In the genomic region with DNA sequence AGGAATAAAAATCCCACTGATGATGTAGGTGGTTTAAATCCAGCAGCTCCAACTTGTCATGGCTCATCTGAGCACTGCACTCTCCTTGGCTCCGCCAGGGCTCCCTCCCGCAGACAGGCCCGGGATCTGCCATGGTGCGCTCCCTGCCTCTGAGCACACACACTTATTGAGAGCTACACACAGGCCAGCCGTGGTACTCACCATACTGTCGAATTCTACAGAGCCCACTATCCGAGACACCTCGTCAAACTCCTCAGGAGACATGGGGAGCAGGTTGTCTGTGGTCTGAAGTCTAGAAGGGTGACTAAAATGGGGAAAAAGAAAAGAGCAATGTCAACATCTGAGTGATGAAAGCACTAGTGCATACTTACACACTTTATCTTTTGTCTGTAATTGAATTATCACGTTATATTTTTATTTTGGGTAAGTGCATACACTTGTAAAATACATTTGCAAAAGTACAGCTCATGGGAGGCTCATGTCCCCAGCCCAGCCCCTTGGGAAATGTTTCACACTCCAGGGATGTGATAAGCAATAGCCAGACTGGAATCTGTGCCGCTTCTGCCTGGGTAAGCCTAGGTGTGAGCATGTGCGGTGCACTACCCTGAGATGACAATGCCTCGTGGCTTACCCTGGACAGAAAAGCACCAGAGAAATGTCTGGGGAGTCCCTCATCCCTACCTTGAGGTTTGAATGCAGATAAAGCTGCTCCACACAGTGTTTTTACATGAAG, we compare ENCODE assay signal across 13 cellular contexts. TPM values are rescaled to one million over a fixed set of nuclear protein-coding genes. Genes with fewer than 3 reads are reported as not detected.
A peak's percentile ranks its signal among the peaks of the same experiment; 100 is the strongest.
DNase-seq lines count a peak whose midpoint lies in the region; ATAC-seq and TF ChIP-seq lines count a peak whose summit lies in the region.
"Had no signal": no experiment of that assay in that cellular context is flagged by ENCODE, and none has a peak within 500 bp of the region (broad histone marks: within the 10 kb centered on the region; RNA-seq: fewer than 3 reads in every experiment).

No MANE protein-coding gene starts in this region.

- no peak for TF ChIP-seq POLR2A in transverse colon (IDR thresholded peaks at IDR 0.05)

- 88 to 92% methylated on average over 9 to 12 of the region's 12 CpGs for WGBS in transverse colon (ENCODE audit: low coverage in 1 of 2), 2 donors

- intact Hi-C loops in left lung (cut with DNase I) (no loop called here), upper lobe of right lung (cut with DNase I) (no loop called here), transverse colon (cut with DNase I; ENCODE audit: low total_unique reads) (no loop called here)

- peaks cover 38% of the 10 kb centered on the region for H3K36me3 Mint-ChIP-seq in activated naive CD4-positive, alpha-beta T cell treated with anti-CD3 and anti-CD28 coated beads, Interleukin-2, amount 50 U/mL, for 24 hours
- H3K36me3 Mint-ChIP-seq in activated naive CD8-positive, alpha-beta T cell treated with anti-CD3 and anti-CD28 coated beads, Interleukin-2, amount 10 ng/mL, durations not matched to agents 7 days and 5 days = peaks cover 69% of the 10 kb centered on the region

- H3K9me3 ChIP-seq in left lung (no peaks in the 10 kb centered on the region), upper lobe of right lung (no peaks in the 10 kb centered on the region), transverse colon (no peaks in the 10 kb centered on the region)
- H3K9me3 ChIP-seq: prostate gland had no signal

- H3K27me3 ChIP-seq in left lung (no peaks in the 10 kb centered on the region), upper lobe of right lung (no peaks in the 10 kb centered on the region), transverse colon (no peaks in the 10 kb centered on the region)

- peak overlapping the region; percentile 20 to 29 for H3K27ac ChIP-seq in left lung
- H3K27ac ChIP-seq in upper lobe of right lung = peak overlapping the region; percentile 15
- no peak overlapping the region for H3K27ac ChIP-seq in transverse colon
- H3K27ac ChIP-seq: prostate gland had no signal

- peak overlapping the region; percentile 26 for H3K27ac Mint-ChIP-seq in activated naive CD4-positive, alpha-beta T cell treated with anti-CD3 and anti-CD28 coated beads, Interleukin-2, amount 50 U/mL, for 24 hours
- peak overlapping the region; percentile 26 for H3K27ac Mint-ChIP-seq in activated naive CD8-positive, alpha-beta T cell treated with anti-CD3 and anti-CD28 coated beads, Interleukin-2, amount 10 ng/mL, durations not matched to agents 7 days and 5 days

- H3K4me1 ChIP-seq in left lung (peaks cover 0 to 57% of the 10 kb centered on the region in 2 donors), upper lobe of right lung (peaks cover 38% of the 10 kb centered on the region), transverse colon (peaks cover 0 to 2% (median 0%) of the 10 kb centered on the region in 4 donors)
- H3K4me1 ChIP-seq: prostate gland had no signal

- no peak for DNase-seq in activated naive CD4-positive, alpha-beta T cell (lab: John Stamatoyannopoulos, UW)
- no peak for DNase-seq in activated naive CD8-positive, alpha-beta T cell treated with anti-CD3 and anti-CD28 coated beads, Interleukin-2, amount 10 ng/mL, durations not matched to agents 7 days and 5 days
- no peak for DNase-seq in left lung
- no peak for DNase-seq in upper lobe of right lung
- DNase-seq in kidney glomerular epithelial cell (lab: John Stamatoyannopoulos, UW) = no peak
- no peak for DNase-seq in transverse colon
- DNase-seq in NCI-H2227 (lab: John Stamatoyannopoulos, UW; ENCODE audit: unreplicated experiment) = no peak
- DNase-seq: activated CD4-positive, alpha-beta T cell treated with anti-CD3 and anti-CD28 coated beads, Interleukin-2, amount 50 U/mL, for 1 hour; activated gamma-delta T cell treated with Interleukin-2 at 50 U/mL for 16 hours; DMS79; NCI-H1048 had no signal

- no peak for TF ChIP-seq EP300 in transverse colon (IDR thresholded peaks at IDR 0.05; ENCODE audit: low read depth)

- peaks cover 43% of the 10 kb centered on the region for H3K4me1 Mint-ChIP-seq in activated naive CD4-positive, alpha-beta T cell treated with anti-CD3 and anti-CD28 coated beads, Interleukin-2, amount 50 U/mL, for 24 hours
- peaks cover 26% of the 10 kb centered on the region for H3K4me1 Mint-ChIP-seq in activated naive CD8-positive, alpha-beta T cell treated with anti-CD3 and anti-CD28 coated beads, Interleukin-2, amount 10 ng/mL, durations not matched to agents 7 days and 5 days

- no peak overlapping the region for H3K4me3 Mint-ChIP-seq in activated naive CD4-positive, alpha-beta T cell treated with anti-CD3 and anti-CD28 coated beads, Interleukin-2, amount 50 U/mL, for 24 hours
- H3K4me3 Mint-ChIP-seq in activated naive CD8-positive, alpha-beta T cell treated with anti-CD3 and anti-CD28 coated beads, Interleukin-2, amount 10 ng/mL, durations not matched to agents 7 days and 5 days = no peak overlapping the region

- ATAC-seq in activated naive CD8-positive, alpha-beta T cell treated with anti-CD3 and anti-CD28 coated beads, Interleukin-2, amount 10 ng/mL, durations not matched to agents 7 days and 5 days (ENCODE audit: low read depth) = no peak
- ATAC-seq in left lung (peak; percentile 58), upper lobe of right lung (peak; percentile 51)

- no peaks in the 10 kb centered on the region for H3K9me3 Mint-ChIP-seq in activated naive CD4-positive, alpha-beta T cell treated with anti-CD3 and anti-CD28 coated beads, Interleukin-2, amount 50 U/mL, for 24 hours
- H3K9me3 Mint-ChIP-seq in activated naive CD8-positive, alpha-beta T cell treated with anti-CD3 and anti-CD28 coated beads, Interleukin-2, amount 10 ng/mL, durations not matched to agents 7 days and 5 days = no peaks in the 10 kb centered on the region

- peaks cover 2 to 99% of the 10 kb centered on the region in 2 donors for H3K36me3 ChIP-seq in left lung
- H3K36me3 ChIP-seq in upper lobe of right lung = peaks cover 98% of the 10 kb centered on the region
- H3K36me3 ChIP-seq in transverse colon = peaks cover 0 to 97% (median 37%) of the 10 kb centered on the region in 4 donors

- H3K27me3 Mint-ChIP-seq in activated naive CD4-positive, alpha-beta T cell treated with anti-CD3 and anti-CD28 coated beads, Interleukin-2, amount 50 U/mL, for 24 hours = no peaks in the 10 kb centered on the region
- H3K27me3 Mint-ChIP-seq in activated naive CD8-positive, alpha-beta T cell treated with anti-CD3 and anti-CD28 coated beads, Interleukin-2, amount 10 ng/mL, durations not matched to agents 7 days and 5 days = no peaks in the 10 kb centered on the region

- POLR2A ChIA-PET in activated naive CD8-positive, alpha-beta T cell treated with anti-CD3 and anti-CD28 coated beads, Interleukin-2, amount 10 ng/mL, durations not matched to agents 7 days and 5 days (lab: Charles Lee) = interaction anchor here (0.8 to 2.8 kb wide), 4 partner anchors 10 to 39 kb away, joined by 3 to 12 read pairs (median 3); no protein-coding TSS in a partner anchor

- TF ChIP-seq CTCF in left lung (IDR thresholded peaks at IDR 0.05) = no peak
- no peak for TF ChIP-seq CTCF in upper lobe of right lung (IDR thresholded peaks at IDR 0.05)
- TF ChIP-seq CTCF in transverse colon (IDR thresholded peaks at IDR 0.05) = no peak

- no peak overlapping the region for H3K4me3 ChIP-seq in left lung
- no peak overlapping the region for H3K4me3 ChIP-seq in upper lobe of right lung
- H3K4me3 ChIP-seq in transverse colon = no peak overlapping the region
- H3K4me3 ChIP-seq: prostate gland had no signal

- in situ Hi-C loops in transverse colon (cut with MboI; ENCODE audit: low pct_ligation_motif_present in 1 of 4, low pct_unique_long_range_greater_than_20kb in 1 of 4, low sequenced_read_pairs in 3 of 4) = no loop called here

RNA-seq across cellular contexts. Expression of a gene that starts 39.2 kb away (rescaled TPM):
- total RNA-seq in activated naive CD8-positive, alpha-beta T cell treated with anti-CD3 and anti-CD28 coated beads, Interleukin-2, amount 10 ng/mL, durations not matched to agents 7 days and 5 days = 100 to 1,000 TPM; 544 to 571 TPM
- total RNA-seq in left lung = 100 to 1,000 TPM; 118 to 144 TPM
- total RNA-seq in upper lobe of right lung = 98.6 TPM
- 10 to 100 TPM; 23.2 to 67.8 (median 52.2) TPM for total RNA-seq in transverse colon

Comparison
In these comparisons a context has a peak if more than half of its experiments do, and no peak if none do; other contexts are left out.
1. H3K27ac ChIP-seq: peak in left lung (2 of 2) and upper lobe of right lung (single experiment); none in transverse colon (0 of 4).